11 cellular contexts compared by ENCODE assay signal in genomic region chr1:19066248-19066873, GRCh38.
DNase-seq lines count a peak whose midpoint lies in the region; ATAC-seq, FAIRE-seq and TF ChIP-seq lines count a peak whose summit lies in the region.
"Had no signal": no experiment of that assay in that cellular context is flagged by ENCODE, and none has a peak within 500 bp of the region (broad histone marks: within the 10 kb centered on the region; RNA-seq: fewer than 3 reads in every experiment).

No MANE protein-coding gene starts in this region.

- H3K9me3 ChIP-seq in MM.1S (replicated peaks; ENCODE audit: insufficient read depth, low read length) = no peaks in the 10 kb centered on the region
- no peaks in the 10 kb centered on the region for H3K9me3 ChIP-seq in colonic mucosa
- no peaks in the 10 kb centered on the region for H3K9me3 ChIP-seq in neural progenitor cell (ENCODE audit: low read depth)
- no peaks in the 10 kb centered on the region for H3K9me3 ChIP-seq in HAP-1

- DNase-seq in Calu3 (no peak), MM.1S (no peak), colonic mucosa (no peak), neural progenitor cell (ENCODE audit: low spot score) (no peak), HAP-1 (ENCODE audit: low spot score in 2 of 2) (no peak), urothelium cell line (ENCODE audit: low spot score) (no peak), GM19240 (ENCODE audit: insufficient read length, low spot score) (no peak)
- DNase-seq: NCI-H2081 treated with DMSO at 0.1 percent for 48 hours had no signal

- no TSS peak for BruUV-seq in Calu3 (replicated peaks; lab: Mats Ljungman, UMichigan)

- CTCF ChIA-PET in Calu3 (lab: Charles Lee) = interaction anchor here (1.1 kb wide), 1 partner anchor 56 kb away, joined by 3 read pairs; no protein-coding TSS in a partner anchor

- H3K9me3 Mint-ChIP-seq in Calu3 (ENCODE audit: low read depth, unreplicated experiment) (peaks cover 1% of the 10 kb centered on the region), neural progenitor cell (peaks cover 8% of the 10 kb centered on the region)

- H2AFZ ChIP-seq in MM.1S (ENCODE audit: low read length) (no peak overlapping the region), neural progenitor cell (replicated peaks) (no peak overlapping the region)

- H3K4me2 ChIP-seq in MM.1S (ENCODE audit: low read depth, low read length) (peak overlapping the region; percentile 18; the same call in 1 of the 2 replicates), neural progenitor cell (peak overlapping the region; percentile 63)

- H3K27me3 Mint-ChIP-seq in Calu3 (ENCODE audit: unreplicated experiment) (no peaks in the 10 kb centered on the region), neural progenitor cell (ENCODE audit: insufficient read depth, low read depth) (peaks cover 11% of the 10 kb centered on the region)
- H3K27me3 Mint-ChIP-seq: activated naive CD8-positive, alpha-beta T cell had no signal

- intact Hi-C loops in Calu3 (cut with micrococcal nuclease; ENCODE audit: unreplicated experiment) = loop anchor here (5.0 kb wide), 1 partner anchor 54 kb away; no protein-coding TSS in a partner anchor
- intact Hi-C loops in colonic mucosa (cut with DNase I) = no loop called here

- H3K27me3 ChIP-seq in MM.1S (replicated peaks; ENCODE audit: insufficient read depth, low read length) (no peaks in the 10 kb centered on the region), colonic mucosa (no peaks in the 10 kb centered on the region), neural progenitor cell (no peaks in the 10 kb centered on the region), HAP-1 (ENCODE audit: low read depth) (no peaks in the 10 kb centered on the region)

- H3K36me3 ChIP-seq in MM.1S (replicated peaks; ENCODE audit: insufficient read depth, low read length) = no peaks in the 10 kb centered on the region
- no peaks in the 10 kb centered on the region for H3K36me3 ChIP-seq in colonic mucosa
- H3K36me3 ChIP-seq in neural progenitor cell = no peaks in the 10 kb centered on the region
- no peaks in the 10 kb centered on the region for H3K36me3 ChIP-seq in HAP-1 (replicated peaks)

- H3K27ac ChIP-seq in MM.1S (ENCODE audit: low read length) = no peak overlapping the region
- peak overlapping the region; percentile 30 for H3K27ac ChIP-seq in colonic mucosa
- H3K27ac ChIP-seq in neural progenitor cell = no peak overlapping the region

- H3F3A ChIP-seq in MM.1S (ENCODE audit: insufficient read depth, low read length) (no peaks in the 10 kb centered on the region), neural progenitor cell (ENCODE audit: low read depth) (peaks cover 4% of the 10 kb centered on the region)

- H3K4me1 Mint-ChIP-seq in Calu3 (ENCODE audit: low read depth, unreplicated experiment) (no peaks in the 10 kb centered on the region), neural progenitor cell (peaks cover 17% of the 10 kb centered on the region)

- no peak for ATAC-seq in HG02938 (IDR thresholded peaks at IDR 0.05; ENCODE audit: unreplicated experiment)

- H3K79me2 ChIP-seq in MM.1S (ENCODE audit: low read length) = no peaks in the 10 kb centered on the region
- no peaks in the 10 kb centered on the region for H3K79me2 ChIP-seq in neural progenitor cell (ENCODE audit: low read depth)

- H3K9ac ChIP-seq in MM.1S (ENCODE audit: low read length) (no peak overlapping the region), colonic mucosa (ENCODE audit: low read depth in 2 of 2, low read length in 2 of 2) (peak overlapping the region; percentile 14 to 45), neural progenitor cell (no peak overlapping the region)

- no peak for TF ChIP-seq CTCF in Calu3 (IDR thresholded peaks at IDR 0.05; ENCODE audit: unreplicated experiment)
- no peak for TF ChIP-seq CTCF in MM.1S (IDR thresholded peaks at IDR 0.05; ENCODE audit: low read length)
- no peak for TF ChIP-seq CTCF in colonic mucosa (IDR thresholded peaks at IDR 0.05)
- TF ChIP-seq CTCF in neural progenitor cell (IDR thresholded peaks at IDR 0.05) = no peak

- in situ Hi-C loops in HAP-1 (cut with MboI; ENCODE audit: low sequenced_read_pairs) = no loop called here

- peaks cover 18% of the 10 kb centered on the region for H3K4me1 ChIP-seq in MM.1S (ENCODE audit: low read length)
- peaks cover 14% of the 10 kb centered on the region for H3K4me1 ChIP-seq in colonic mucosa
- H3K4me1 ChIP-seq in neural progenitor cell = peaks cover 15% of the 10 kb centered on the region
- H3K4me1 ChIP-seq in HAP-1 = no peaks in the 10 kb centered on the region

- H3K36me3 Mint-ChIP-seq in Calu3 (ENCODE audit: insufficient read depth, unreplicated experiment) = peaks cover 7% of the 10 kb centered on the region
- H3K36me3 Mint-ChIP-seq in neural progenitor cell = peaks cover under 1% of the 10 kb centered on the region
- H3K36me3 Mint-ChIP-seq: activated naive CD8-positive, alpha-beta T cell had no signal

- no peak overlapping the region for H3K4me3 ChIP-seq in MM.1S (ENCODE audit: low read length)
- H3K4me3 ChIP-seq in colonic mucosa = no peak overlapping the region
- no peak overlapping the region for H3K4me3 ChIP-seq in neural progenitor cell
- H3K4me3 ChIP-seq in HAP-1 = no peak overlapping the region

- no peaks in the 10 kb centered on the region for H3K9me2 ChIP-seq in MM.1S (replicated peaks; ENCODE audit: insufficient read depth, low read length)

- H3K4me3 Mint-ChIP-seq in Calu3 (ENCODE audit: low read depth, unreplicated experiment) = no peak overlapping the region
- H3K4me3 Mint-ChIP-seq in neural progenitor cell = no peak overlapping the region
- H3K4me3 Mint-ChIP-seq: activated naive CD8-positive, alpha-beta T cell had no signal

- H4K20me1 ChIP-seq in MM.1S (ENCODE audit: insufficient read depth, low read length) = no peaks in the 10 kb centered on the region
- no peaks in the 10 kb centered on the region for H4K20me1 ChIP-seq in neural progenitor cell (ENCODE audit: low read depth)

- no peak for FAIRE-seq in urothelium cell line (lab: Jason Lieb, UNC)
- FAIRE-seq: colon had no signal

- H3K27ac Mint-ChIP-seq in Calu3 (ENCODE audit: unreplicated experiment) (peak overlapping the region; percentile 27), neural progenitor cell (peak overlapping the region; percentile 87)
- H3K27ac Mint-ChIP-seq: activated naive CD8-positive, alpha-beta T cell had no signal

Comparison
In these comparisons a context has a peak if more than half of its experiments do, and no peak if none do; other contexts are left out.
1. H3K9ac ChIP-seq: peak in colonic mucosa (2 of 2); none in MM.1S (single experiment) and neural progenitor cell (single experiment).